ENCODE assay signal across 13 cellular contexts in the genomic region with DNA sequence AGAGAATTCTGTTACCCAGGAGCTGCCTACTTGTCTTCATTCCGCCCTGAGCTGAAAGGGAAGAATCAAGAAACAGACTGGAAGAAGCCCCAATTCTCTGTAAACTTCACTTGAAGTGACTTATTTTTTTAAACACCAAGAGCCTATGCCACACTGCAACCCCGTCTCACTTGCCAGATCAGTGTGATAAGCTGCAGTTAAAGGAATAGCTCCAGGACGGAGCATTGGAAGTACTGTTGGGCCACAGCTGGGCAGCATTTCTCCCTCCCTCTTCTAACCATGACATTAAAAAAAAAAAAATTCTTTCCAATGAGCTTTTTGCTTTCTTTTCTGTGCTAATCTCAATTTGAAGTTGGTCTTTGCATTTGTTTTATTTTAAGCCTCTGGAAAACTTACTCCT.
DNase-seq lines count a peak whose midpoint lies in the region; ATAC-seq and TF ChIP-seq lines count a peak whose summit lies in the region.
"Had no signal": no experiment of that assay in that cellular context is flagged by ENCODE, and none has a peak within 500 bp of the region (broad histone marks: within the 10 kb centered on the region; RNA-seq: fewer than 3 reads in every experiment).

No MANE protein-coding gene starts in this region.

- in situ Hi-C loops in mammary epithelial cell (cut with MboI; ENCODE audit: low sequenced_read_pairs in 2 of 2), result no loop called here

- POLR2A ChIA-PET in naive thymus-derived CD8-positive, alpha-beta T cell (lab: Charles Lee), result no interaction called here

- H4K20me1 ChIP-seq in GM23338 (replicated peaks; ENCODE audit: insufficient read depth) (no peaks in the 10 kb centered on the region), mammary epithelial cell (ENCODE audit: insufficient read depth, low read length) (no peaks in the 10 kb centered on the region)
- H4K20me1 ChIP-seq: BLaER1 treated with 17β-estradiol and CSF1 and Interleukin-3, amounts not matched to agents 10 nM and 100 nM had no signal

- 0 out of 3 replicates have a peak, but pooled peaks cover 3% of the 10 kb centered on the region for H3K9me3 Mint-ChIP-seq in GM23338
- H3K9me3 Mint-ChIP-seq in nephron, result peaks cover 4% of the 10 kb centered on the region
- peaks cover 0 to 9% (median 5%) of the 10 kb centered on the region in 9 donors for H3K9me3 Mint-ChIP-seq in naive thymus-derived CD8-positive, alpha-beta T cell

- TF ChIP-seq POLR2A in uterus (IDR thresholded peaks at IDR 0.05), result no peak
- TF ChIP-seq POLR2A in esophagus squamous epithelium (IDR thresholded peaks at IDR 0.05), result no peak

- TF ChIP-seq CTCF in GM23338 (conservative IDR thresholded peaks at IDR 0.05; ENCODE audit: low read depth in 2 of 2) (no peak), mammary epithelial cell (conservative IDR thresholded peaks at IDR 0.05 in 1 of 2, IDR thresholded peaks at IDR 0.05 in 1 of 2; ENCODE audit: extremely low read depth in 1 of 2, insufficient read depth in 1 of 2, low read depth in 1 of 2, low read length in 2 of 2) (no peak), nephron (IDR thresholded peaks at IDR 0.05; ENCODE audit: unreplicated experiment in 3 of 3) (no peak), uterus (IDR thresholded peaks at IDR 0.05) (no peak), esophagus squamous epithelium (IDR thresholded peaks at IDR 0.05) (no peak)

- H3K27me3 Mint-ChIP-seq in GM23338 (ENCODE audit: insufficient read depth, low read depth, poor library complexity) (peaks cover 3% of the 10 kb centered on the region), nephron (ENCODE audit: low read depth) (peaks cover 8% of the 10 kb centered on the region)
- peaks cover 4 to 42% (median 16%) of the 10 kb centered on the region in 5 donors for H3K27me3 Mint-ChIP-seq in naive thymus-derived CD8-positive, alpha-beta T cell

- no peak overlapping the region for H3K9ac ChIP-seq in mammary epithelial cell (ENCODE audit: insufficient read depth, low read length)
- H3K9ac ChIP-seq: BLaER1 treated with 17β-estradiol and CSF1 and Interleukin-3, amounts not matched to agents 10 nM and 100 nM had no signal

- dilution Hi-C loops in mammary epithelial cell (cut with HindIII; ENCODE audit: low sequenced_read_pairs), result no loop called here

- intact Hi-C loops in mammary epithelial cell (cut with micrococcal nuclease) (no loop called here), uterus (cut with DNase I; ENCODE audit: low total_unique reads) (no loop called here), esophagus squamous epithelium (cut with DNase I) (no loop called here)

- 0 out of 3 replicates have a peak, but pooled peaks cover 2% of the 10 kb centered on the region for H3K4me1 Mint-ChIP-seq in GM23338
- peaks cover 23% of the 10 kb centered on the region for H3K4me1 Mint-ChIP-seq in nephron
- no peaks in the 10 kb centered on the region for H3K4me1 Mint-ChIP-seq in naive thymus-derived CD8-positive, alpha-beta T cell
- H3K4me1 Mint-ChIP-seq: B cell had no signal

- no peaks in the 10 kb centered on the region for H3K27me3 ChIP-seq in GM23338 (ENCODE audit: insufficient read depth)
- no peaks in the 10 kb centered on the region for H3K27me3 ChIP-seq in mammary epithelial cell (ENCODE audit: insufficient read depth, low read length)
- H3K27me3 ChIP-seq in uterus, result no peaks in the 10 kb centered on the region
- no peaks in the 10 kb centered on the region for H3K27me3 ChIP-seq in esophagus squamous epithelium
- H3K27me3 ChIP-seq: BLaER1 treated with 17β-estradiol and CSF1 and Interleukin-3, amounts not matched to agents 10 nM and 100 nM had no signal

- no peaks in the 10 kb centered on the region for H3K36me3 ChIP-seq in GM23338 (ENCODE audit: insufficient read depth)
- no peaks in the 10 kb centered on the region for H3K36me3 ChIP-seq in mammary epithelial cell (ENCODE audit: insufficient read depth, low read length)
- no peaks in the 10 kb centered on the region for H3K36me3 ChIP-seq in uterus
- H3K36me3 ChIP-seq in esophagus squamous epithelium, result no peaks in the 10 kb centered on the region
- H3K36me3 ChIP-seq: BLaER1 treated with 17β-estradiol and CSF1 and Interleukin-3, amounts not matched to agents 10 nM and 100 nM had no signal

- H3K79me2 ChIP-seq in GM23338 (replicated peaks; ENCODE audit: insufficient read depth) (no peaks in the 10 kb centered on the region), mammary epithelial cell (ENCODE audit: insufficient read depth, low read length) (no peaks in the 10 kb centered on the region)

- H3K9me3 ChIP-seq in mammary epithelial cell (replicated peaks; ENCODE audit: insufficient read depth, low read length), result no peaks in the 10 kb centered on the region
- no peaks in the 10 kb centered on the region for H3K9me3 ChIP-seq in uterus
- no peaks in the 10 kb centered on the region for H3K9me3 ChIP-seq in esophagus squamous epithelium

- ATAC-seq in GM23338, result no peak
- ATAC-seq in naive thymus-derived CD8-positive, alpha-beta T cell, result no peak
- ATAC-seq: CD8-positive, alpha-beta T cell had no signal

- no peak overlapping the region for H3K4me2 ChIP-seq in GM23338
- H3K4me2 ChIP-seq in mammary epithelial cell (ENCODE audit: insufficient read depth, low read depth, low read length), result no peak overlapping the region
- H3K4me2 ChIP-seq: BLaER1 treated with 17β-estradiol and CSF1 and Interleukin-3, amounts not matched to agents 10 nM and 100 nM had no signal

- no peaks in the 10 kb centered on the region for H3F3A ChIP-seq in GM23338 (replicated peaks; ENCODE audit: low read depth)

- no TSS peak for BruUV-seq in mammary epithelial cell (replicated peaks; lab: Mats Ljungman, UMichigan)

- CTCF ChIA-PET in mammary epithelial cell (lab: Charles Lee; ENCODE audit: low non-redundant PET), result no interaction called here

- H3K4me3 Mint-ChIP-seq in GM23338, result no peak overlapping the region
- no peak overlapping the region for H3K4me3 Mint-ChIP-seq in nephron
- no peak overlapping the region for H3K4me3 Mint-ChIP-seq in naive thymus-derived CD8-positive, alpha-beta T cell
- H3K4me3 Mint-ChIP-seq: B cell; CD8-positive, alpha-beta T cell; H9 had no signal

- H3K27ac Mint-ChIP-seq in GM23338 (no peak overlapping the region), nephron (peak overlapping the region; percentile 55 to 81 (median 60))
- H3K27ac Mint-ChIP-seq in naive thymus-derived CD8-positive, alpha-beta T cell, result no peak overlapping the region
- H3K27ac Mint-ChIP-seq: B cell; CD8-positive, alpha-beta T cell had no signal

- H2AFZ ChIP-seq in GM23338, result peak overlapping the region; percentile 59; the same call in 1 of the 2 replicates
- peak overlapping the region; percentile 11 for H2AFZ ChIP-seq in mammary epithelial cell (ENCODE audit: low read depth, low read length)

- H3K9me2 ChIP-seq in GM23338 (ENCODE audit: insufficient read depth), result no peaks in the 10 kb centered on the region

- DNase-seq in GM23338 (ENCODE audit: low spot score) (no peak), mammary epithelial cell (no peak), uterus (no peak), esophagus squamous epithelium (lab: John Stamatoyannopoulos, UW) (no peak)
- no peak for DNase-seq in naive thymus-derived CD8-positive, alpha-beta T cell
- DNase-seq: Calu3; CD8-positive, alpha-beta T cell; DMS79 treated with DMSO at 0.1 percent for 48 hours; GF-D8; H9 had no signal

- H3K36me3 Mint-ChIP-seq in GM23338 (ENCODE audit: low read depth), result no peaks in the 10 kb centered on the region
- H3K36me3 Mint-ChIP-seq in nephron (ENCODE audit: low read depth), result no peaks in the 10 kb centered on the region
- peaks cover 0 to 8% (median 0%) of the 10 kb centered on the region in 3 donors for H3K36me3 Mint-ChIP-seq in naive thymus-derived CD8-positive, alpha-beta T cell
- H3K36me3 Mint-ChIP-seq: CD8-positive, alpha-beta T cell had no signal

- 10% methylated on average over 1 of the region's 3 CpGs for WGBS in mammary epithelial cell (ENCODE audit: low coverage, missing lambda C conversion rate)
- WGBS in esophagus squamous epithelium, 2 donors, result 74 to 75% methylated on average over 3 of the region's 3 CpGs

- no peak overlapping the region for H3K4me3 ChIP-seq in GM23338
- H3K4me3 ChIP-seq in mammary epithelial cell (replicated peaks in 1 of 3; ENCODE audit: insufficient read depth in 1 of 3, low read depth in 2 of 3, low read length in 3 of 3), result no peak overlapping the region
- H3K4me3 ChIP-seq in uterus, result no peak overlapping the region
- H3K4me3 ChIP-seq in esophagus squamous epithelium, result no peak overlapping the region
- H3K4me3 ChIP-seq: BLaER1 treated with 17β-estradiol and CSF1 and Interleukin-3, amounts not matched to agents 10 nM and 100 nM had no signal

- H3K4me1 ChIP-seq in GM23338 (ENCODE audit: insufficient read depth) (no peaks in the 10 kb centered on the region), mammary epithelial cell (ENCODE audit: insufficient read depth, low read length) (no peaks in the 10 kb centered on the region), uterus (no peaks in the 10 kb centered on the region), esophagus squamous epithelium (no peaks in the 10 kb centered on the region)
- H3K4me1 ChIP-seq: BLaER1 treated with 17β-estradiol and CSF1 and Interleukin-3, amounts not matched to agents 10 nM and 100 nM had no signal

- H3K27ac ChIP-seq in GM23338 (ENCODE audit: low read depth), result no peak overlapping the region
- no peak overlapping the region for H3K27ac ChIP-seq in mammary epithelial cell (ENCODE audit: insufficient read depth, low read depth, low read length)
- peak overlapping the region; percentile 42 to 47 for H3K27ac ChIP-seq in uterus
- no peak overlapping the region for H3K27ac ChIP-seq in esophagus squamous epithelium
- H3K27ac ChIP-seq: BLaER1 treated with 17β-estradiol and CSF1 and Interleukin-3, amounts not matched to agents 10 nM and 100 nM had no signal

TF ChIP-seq in GM23338, 12 proteins besides CTCF, POLR2A, EP300 and RAD21 (continues in another document):
- TF ChIP-seq NANOG (IDR thresholded peaks at IDR 0.05; ENCODE audit: borderline replicate concordance) (no peak), POLR2AphosphoS5 (IDR thresholded peaks at IDR 0.05; ENCODE audit: low read depth) (no peak), EZH2 (IDR thresholded peaks at IDR 0.05; ENCODE audit: low read depth, unreplicated experiment) (no peak)

Comparison
In these comparisons a context has a peak if more than half of its experiments do, and no peak if none do; other contexts are left out.
1. H3K27ac ChIP-seq: peak in uterus (2 of 2); none in GM23338 (single experiment), mammary epithelial cell (single experiment) and esophagus squamous epithelium (0 of 4).
2. H3K27ac Mint-ChIP-seq: peak in nephron (3 of 3); none in GM23338 (single experiment) and naive thymus-derived CD8-positive, alpha-beta T cell (0 of 10).